ENCODE assay signal across 8 cellular contexts in the genomic region with DNA sequence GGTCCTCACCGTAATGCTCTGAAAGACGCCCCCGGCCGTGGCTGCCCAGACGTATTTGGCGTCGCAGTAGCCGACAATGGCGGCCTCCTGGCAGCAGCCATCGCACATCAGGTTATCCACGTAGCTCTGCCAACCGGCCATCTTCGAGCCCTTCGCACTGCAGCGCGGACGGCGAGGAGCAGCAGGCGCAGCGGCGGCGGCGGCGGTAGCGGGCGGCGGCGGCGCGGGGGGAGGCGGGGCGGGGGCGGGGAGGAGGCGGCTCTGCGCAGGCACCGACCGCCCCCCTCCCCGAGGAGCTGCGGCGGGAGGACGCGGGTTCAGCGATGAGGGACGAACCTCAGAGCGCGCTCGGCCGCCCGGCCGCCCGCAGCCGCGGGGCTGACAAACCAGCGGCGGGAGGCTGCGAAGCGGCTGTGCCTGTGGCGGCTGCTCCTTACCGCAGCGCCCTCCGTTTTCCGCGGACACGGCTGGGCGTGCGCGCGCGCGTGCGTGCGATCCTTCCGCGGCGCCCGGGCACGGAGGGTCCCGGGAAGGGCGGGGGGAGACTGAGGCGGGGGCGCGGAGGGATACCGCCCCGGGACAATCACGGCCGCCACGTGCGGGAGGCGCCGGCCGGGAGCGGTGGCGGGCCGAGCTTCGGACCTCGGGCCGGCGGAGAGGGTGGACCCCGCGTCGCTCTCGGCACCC. TPM values are rescaled to one million over a fixed set of nuclear protein-coding genes. Genes with fewer than 3 reads are reported as not detected.
DNase-seq lines count a peak whose midpoint lies in the region; ATAC-seq and TF ChIP-seq lines count a peak whose summit lies in the region.

Gene PFN2, minus strand, starts transcription at position 180 of the 687 bp plus-strand sequence. Its CDS starts 39 bp downstream, at position 141.

- peak within 1 kb of the TSS; percentile 90 for H2AFZ ChIP-seq in MM.1S (ENCODE audit: low read length)

- no peaks in the 10 kb centered on the region; the same call in 1 of the 2 replicates for H4K20me1 ChIP-seq in DOHH2 (ENCODE audit: control insufficient read depth, insufficient read depth, low read depth, low read length)
- H4K20me1 ChIP-seq in MM.1S (ENCODE audit: insufficient read depth, low read length), result no peaks in the 10 kb centered on the region

- H3K9me2 ChIP-seq in DOHH2 (replicated peaks; ENCODE audit: control insufficient read depth, low read length), result no peaks in the 10 kb centered on the region
- H3K9me2 ChIP-seq in MM.1S (replicated peaks; ENCODE audit: insufficient read depth, low read length), result no peaks in the 10 kb centered on the region

- peak within 1 kb of the TSS; percentile 95 for H3K4me3 Mint-ChIP-seq in T-helper 17 cell

- H3F3A ChIP-seq in DOHH2 (ENCODE audit: control insufficient read depth, insufficient read depth), result peaks cover 18% of the 10 kb centered on the region; the same call in 1 of the 2 replicates
- peaks cover 8% of the 10 kb centered on the region; the same call in 1 of the 2 replicates for H3F3A ChIP-seq in MM.1S (ENCODE audit: insufficient read depth, low read length)

- H3K27ac ChIP-seq in DOHH2 (ENCODE audit: low read depth, low read length), result no peak within 1 kb of the TSS
- no peak within 1 kb of the TSS for H3K27ac ChIP-seq in MM.1S (ENCODE audit: low read length)

- TF ChIP-seq CTCF in DOHH2 (IDR thresholded peaks at IDR 0.05; ENCODE audit: low read depth, low read length, poor library complexity, severe bottlenecking) (no peak), MM.1S (IDR thresholded peaks at IDR 0.05; ENCODE audit: low read length) (no peak)

- H3K9me3 ChIP-seq in DOHH2 (ENCODE audit: control insufficient read depth, insufficient read depth, low read length) (no peaks in the 10 kb centered on the region), MM.1S (replicated peaks; ENCODE audit: insufficient read depth, low read length) (no peaks in the 10 kb centered on the region), T-helper 17 cell (ENCODE audit: control insufficient read depth, low read length, poor library complexity, severe bottlenecking) (no peaks in the 10 kb centered on the region)

- H3K9ac ChIP-seq in MM.1S (ENCODE audit: low read length), result peak within 1 kb of the TSS; percentile 37; the same call in 1 of the 2 replicates

- H3K79me2 ChIP-seq in DOHH2 (ENCODE audit: control insufficient read depth, low read length), result peaks cover 7% of the 10 kb centered on the region
- no peaks in the 10 kb centered on the region for H3K79me2 ChIP-seq in MM.1S (ENCODE audit: low read length)

- peak within 1 kb of the TSS; percentile 89 for H3K27ac Mint-ChIP-seq in T-helper 17 cell

- H3K4me3 ChIP-seq in DOHH2 (ENCODE audit: low read length) (peak within 1 kb of the TSS; percentile 81), MM.1S (ENCODE audit: low read length) (peak within 1 kb of the TSS; percentile 76)

- H3K4me1 ChIP-seq in DOHH2 (ENCODE audit: control insufficient read depth, low read length), result peaks cover 23% of the 10 kb centered on the region
- no peaks in the 10 kb centered on the region for H3K4me1 ChIP-seq in MM.1S (ENCODE audit: low read length)

- ATAC-seq in T-helper 17 cell, result peak; percentile 74

- DNase-seq in H4 (ENCODE audit: low spot score), result peak; percentile 76
- DNase-seq in MM.1S, result peak; percentile 68
- peak; percentile 47 to 64 (median 59) for DNase-seq in T-helper 17 cell
- peak; percentile 94 for DNase-seq in astrocyte of the hippocampus (ENCODE audit: low read depth, low spot score)
- DNase-seq in hepatic stellate cell (ENCODE audit: low spot score), result peak; percentile 76
- peak; percentile 29 for DNase-seq in renal cortical epithelial cell (ENCODE audit: low read depth)
- DNase-seq in NOMO-1 treated with DMSO at 0.1 percent for 48 hours (lab: John Stamatoyannopoulos, UW; ENCODE audit: unreplicated experiment), result no peak

- H3K4me2 ChIP-seq in DOHH2 (ENCODE audit: low read length) (peak within 1 kb of the TSS; percentile 68), MM.1S (ENCODE audit: low read depth, low read length) (peak within 1 kb of the TSS; percentile 86)

- H3K27me3 ChIP-seq in DOHH2 (ENCODE audit: control insufficient read depth, low read length) (peaks cover 26% of the 10 kb centered on the region), MM.1S (replicated peaks; ENCODE audit: insufficient read depth, low read length) (peaks cover 12% of the 10 kb centered on the region)

- peaks cover 5% of the 10 kb centered on the region for H3K36me3 Mint-ChIP-seq in T-helper 17 cell (ENCODE audit: low read depth)

- H3K27me3 Mint-ChIP-seq in T-helper 17 cell, result peaks cover 23% of the 10 kb centered on the region

- H3K36me3 ChIP-seq in DOHH2 (ENCODE audit: control insufficient read depth, low read length) (peaks cover 4% of the 10 kb centered on the region; the same call in 1 of the 2 replicates), MM.1S (replicated peaks; ENCODE audit: insufficient read depth, low read length) (no peaks in the 10 kb centered on the region)

- H3K4me1 Mint-ChIP-seq in T-helper 17 cell, result peaks cover 14% of the 10 kb centered on the region

RNA-seq across cellular contexts. Expression of gene PFN2, which starts in this region (rescaled TPM):
- total RNA-seq in H4 (2014; rRNA removed; shearing (Covaris generic)), result 333 and 336 TPM in 2 replicates
- total RNA-seq in T-helper 17 cell, result 1 to 10 TPM; 5.1 to 9.5 TPM
- 133 and 181 TPM in 2 replicates for total RNA-seq in renal cortical epithelial cell

Comparison
In these comparisons a context has a peak if more than half of its experiments do, and no peak if none do; other contexts are left out.
1. RNA of gene PFN2 (total RNA-seq): 333 to 336 TPM in H4 and 133 to 181 TPM in renal cortical epithelial cell; 5.1 to 9.5 TPM in T-helper 17 cell; every median in the first group is over 10 times any median in the second.